ENCODE assay signal across 22 cellular contexts in the genomic region with DNA sequence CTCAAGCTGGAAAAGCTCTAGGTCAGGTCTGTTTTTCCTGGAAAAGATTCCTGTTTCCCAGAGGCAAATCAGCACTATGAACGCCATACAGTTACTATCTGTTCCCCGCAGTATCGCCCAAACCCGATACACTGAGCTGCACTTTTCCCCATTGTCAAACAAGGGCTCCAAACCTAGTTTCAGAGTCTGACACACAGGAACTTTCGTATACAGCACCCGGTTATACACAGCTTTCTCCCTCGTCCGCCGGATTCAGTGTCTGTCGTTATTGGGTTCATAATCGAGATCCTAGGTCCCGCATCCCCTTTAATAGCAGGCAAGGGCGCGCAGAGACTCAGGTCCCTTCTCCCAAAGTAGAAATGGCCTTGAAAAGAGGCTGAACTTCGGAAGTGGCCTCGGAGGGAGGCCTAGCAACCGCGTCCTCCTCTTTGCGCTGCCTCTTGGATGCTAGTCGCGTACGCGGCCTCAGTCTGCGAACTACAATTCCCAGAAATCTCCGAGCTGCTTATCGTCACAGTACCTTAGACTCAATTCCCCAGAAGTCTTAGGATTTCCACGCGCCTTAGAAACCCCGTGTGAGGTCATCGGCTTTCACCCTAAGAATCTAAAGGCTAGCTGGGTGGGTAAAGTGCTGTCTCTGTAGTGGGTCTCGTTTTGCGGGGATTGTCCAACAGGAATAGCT. TPM values are rescaled to one million over a fixed set of nuclear protein-coding genes. Genes with fewer than 3 reads are reported as not detected.
DNase-seq lines count a peak whose midpoint lies in the region; ATAC-seq, FAIRE-seq and TF ChIP-seq lines count a peak whose summit lies in the region.
"Had no signal": no experiment of that assay in that cellular context is flagged by ENCODE, and none has a peak within 500 bp of the region (broad histone marks: within the 10 kb centered on the region; RNA-seq: fewer than 3 reads in every experiment).

No MANE protein-coding gene starts in this region.

- H3K4me1 ChIP-seq in HepG2 (ENCODE audit: insufficient read depth, low read length): no peaks in the 10 kb centered on the region
- H3K4me1 ChIP-seq in right lobe of liver: no peaks in the 10 kb centered on the region
- no peaks in the 10 kb centered on the region for H3K4me1 ChIP-seq in mesendoderm (ENCODE audit: control insufficient read depth, low read depth, low read length)
- H3K4me1 ChIP-seq in spleen: no peaks in the 10 kb centered on the region
- H3K4me1 ChIP-seq: A549; BLaER1 treated with 17β-estradiol and CSF1 and Interleukin-3, amounts not matched to agents 10 nM and 100 nM; body of pancreas; colonic mucosa; stomach had no signal

- H3K27me3 ChIP-seq in HepG2 (ENCODE audit: control insufficient read depth in 1 of 2, insufficient read depth in 2 of 2, low read length in 2 of 2) (peaks cover 2 to 6% of the 10 kb centered on the region in 2 experiments; a peak in 1 of 5 replicates), right lobe of liver (no peaks in the 10 kb centered on the region), mesendoderm (ENCODE audit: insufficient read depth, low read length, poor library complexity) (no peaks in the 10 kb centered on the region), spleen (replicated peaks in 1 of 7) (peaks cover 0 to 5% (median 0%) of the 10 kb centered on the region in 7 donors)
- H3K27me3 ChIP-seq: BLaER1 treated with 17β-estradiol and CSF1 and Interleukin-3, amounts not matched to agents 10 nM and 100 nM; body of pancreas; colonic mucosa; neutrophil; stomach had no signal

- H3K23ac ChIP-seq in mesendoderm (ENCODE audit: low read length): no peak overlapping the region

- DNase-seq in HepG2 (ENCODE audit: low spot score) (no peak), right lobe of liver (no peak), fibroblast of pulmonary artery (ENCODE audit: low read depth) (peak; percentile 46), mesendoderm (peak; percentile 80), spleen (no peak), kidney tubule cell (ENCODE audit: low spot score) (no peak), NCI-H2196 (lab: John Stamatoyannopoulos, UW; ENCODE audit: unreplicated experiment) (no peak)
- DNase-seq: activated B cell treated with CpG ODN at 0.5 μM for 24 hours; activated CD8-positive, alpha-beta T cell treated with anti-CD3 and anti-CD28 coated beads for 36 hours; activated T-cell treated with anti-CD3 and anti-CD28 coated beads, Interleukin-2, amount 50 U/mL, for 4 hours; body of pancreas; colonic mucosa; NCI-H1417 treated with DMSO at 0.1 percent for 48 hours; NCI-H82; stomach; T-helper 17 cell had no signal

- no peak overlapping the region for H4K8ac ChIP-seq in mesendoderm (ENCODE audit: low read depth, low read length)

- TF ChIP-seq CTCF in HepG2 (CRISPR knock-in tag; IDR thresholded peaks at IDR 0.05) (no peak), right lobe of liver (IDR thresholded peaks at IDR 0.05) (no peak), fibroblast of pulmonary artery (IDR thresholded peaks at IDR 0.05; ENCODE audit: low read length, missing control alignments) (no peak), spleen (IDR thresholded peaks at IDR 0.05 in 8 of 11, conservative IDR thresholded peaks at IDR 0.05 in 3 of 11) (no peak)

- no peak overlapping the region for H4K5ac ChIP-seq in mesendoderm (ENCODE audit: low read length)

- no peak overlapping the region for H2AK5ac ChIP-seq in mesendoderm (ENCODE audit: low read length)

- H3K56ac ChIP-seq in mesendoderm (ENCODE audit: low read length): no peak overlapping the region

- H3K79me1 ChIP-seq in mesendoderm (ENCODE audit: low read length): no peaks in the 10 kb centered on the region

- CTCF ChIA-PET in HepG2 (lab: Yijun Ruan, JAX; ENCODE audit: low intra/inter-chr PET ratio, low total read pairs): no interaction called here

- H3K4me3 ChIP-seq in HepG2 (replicated peaks in 1 of 3; ENCODE audit: insufficient read depth in 1 of 3, low read depth in 2 of 3, low read length in 3 of 3): no peak overlapping the region
- H3K4me3 ChIP-seq in right lobe of liver: no peak overlapping the region
- peak overlapping the region; percentile 16 for H3K4me3 ChIP-seq in fibroblast of pulmonary artery (replicated peaks; ENCODE audit: low read depth, low read length)
- no peak overlapping the region for H3K4me3 ChIP-seq in mesendoderm (ENCODE audit: low read length)
- no peak overlapping the region for H3K4me3 ChIP-seq in spleen
- H3K4me3 ChIP-seq: A549; BLaER1 treated with 17β-estradiol and CSF1 and Interleukin-3, amounts not matched to agents 10 nM and 100 nM; body of pancreas; colonic mucosa; stomach had no signal

- no peak overlapping the region for H2BK15ac ChIP-seq in mesendoderm (replicated peaks; ENCODE audit: low read depth)

- FAIRE-seq in HepG2 (lab: Jason Lieb, UNC): no peak
- FAIRE-seq: A549, GM18507 had no signal

- TF ChIP-seq POLR2A in HepG2 (IDR thresholded peaks at IDR 0.05; ENCODE audit: insufficient read depth in 1 of 2, low read depth in 2 of 2, low read length in 2 of 2): no peak
- no peak for TF ChIP-seq POLR2A in right lobe of liver (IDR thresholded peaks at IDR 0.05)
- TF ChIP-seq POLR2A in spleen (IDR thresholded peaks at IDR 0.05): no peak

- H3K36me3 ChIP-seq in HepG2 (replicated peaks in 1 of 2; ENCODE audit: control insufficient read depth in 1 of 2, insufficient read depth in 2 of 2, low read length in 2 of 2): no peaks in the 10 kb centered on the region; a peak in 1 of 5 replicates
- no peaks in the 10 kb centered on the region for H3K36me3 ChIP-seq in right lobe of liver
- H3K36me3 ChIP-seq in mesendoderm (ENCODE audit: control insufficient read depth, insufficient read depth, low read length): no peaks in the 10 kb centered on the region
- no peaks in the 10 kb centered on the region for H3K36me3 ChIP-seq in spleen
- H3K36me3 ChIP-seq: BLaER1 treated with 17β-estradiol and CSF1 and Interleukin-3, amounts not matched to agents 10 nM and 100 nM; colonic mucosa; neutrophil; stomach had no signal

- no peak overlapping the region for H2BK5ac ChIP-seq in mesendoderm (ENCODE audit: low read length)

- ATAC-seq in HepG2 (no peak), right lobe of liver (no peak), GM19467 (IDR thresholded peaks at IDR 0.05; ENCODE audit: unreplicated experiment) (no peak)
- ATAC-seq: A549; activated CD8-positive, alpha-beta T cell treated with anti-CD3 and anti-CD28 coated beads for 36 hours; activated naive CD4-positive, alpha-beta T cell treated with anti-CD3 and anti-CD28 coated beads, Interleukin-2, amount 50 U/mL, for 72 hours; activated T-cell treated with anti-CD3 and anti-CD28 coated beads, Interleukin-2, amount 50 U/mL, for 4 hours; body of pancreas; T-helper 17 cell had no signal

- H3K4me2 ChIP-seq in HepG2 (ENCODE audit: low read depth, low read length) (no peak overlapping the region), mesendoderm (ENCODE audit: low read length) (peak overlapping the region; percentile 33)
- H3K4me2 ChIP-seq: A549; BLaER1 treated with 17β-estradiol and CSF1 and Interleukin-3, amounts not matched to agents 10 nM and 100 nM had no signal

- H3K4ac ChIP-seq in mesendoderm (ENCODE audit: low read depth, low read length): no peak overlapping the region

- no TSS peak for BruUV-seq in HepG2 (replicated peaks; lab: Mats Ljungman, UMichigan)

- H4K20me1 ChIP-seq in HepG2 (ENCODE audit: insufficient read depth, low read length): no peaks in the 10 kb centered on the region
- H4K20me1 ChIP-seq: BLaER1 treated with 17β-estradiol and CSF1 and Interleukin-3, amounts not matched to agents 10 nM and 100 nM had no signal

- H3K27ac ChIP-seq in HepG2 (ENCODE audit: extremely low read length, insufficient read depth, low read length) (no peak overlapping the region), right lobe of liver (no peak overlapping the region), mesendoderm (ENCODE audit: low read depth, low read length) (no peak overlapping the region), spleen (no peak overlapping the region)
- H3K27ac ChIP-seq: A549; BLaER1 treated with 17β-estradiol and CSF1 and Interleukin-3, amounts not matched to agents 10 nM and 100 nM; body of pancreas; colonic mucosa; neutrophil; stomach had no signal

- no peak overlapping the region for H2AFZ ChIP-seq in HepG2 (ENCODE audit: low read length)

- WGBS in HepG2 (ENCODE audit: low lambda C conversion rate): 58% methylated on average over 32 of the region's 32 CpGs
- 53% methylated on average over 27 of the region's 32 CpGs for WGBS in right lobe of liver (ENCODE audit: insufficient coverage, low coverage, low lambda C conversion rate, missing lambda C conversion rate)
- no CpG with 5 or more reads among the region's 32 CpGs for WGBS in mesendoderm (ENCODE audit: extremely low coverage, insufficient coverage, low lambda C conversion rate)
- WGBS in spleen, 5 donors: 58 to 66% (median 63%) methylated on average over 32 of the region's 32 CpGs

- H3K9me3 ChIP-seq in HepG2 (ENCODE audit: low read length) (no peaks in the 10 kb centered on the region), right lobe of liver (no peaks in the 10 kb centered on the region), spleen (peaks cover 0 to 19% (median 2%) of the 10 kb centered on the region in 8 donors)
- H3K9me3 ChIP-seq: A549, body of pancreas, colonic mucosa, neutrophil had no signal

- intact Hi-C loops in HepG2 (cut with micrococcal nuclease; ENCODE audit: unreplicated experiment): no loop called here
- intact Hi-C loops in right lobe of liver (cut with DNase I): no loop called here
- intact Hi-C loops in spleen (cut with DNase I; ENCODE audit: low total_unique reads): no loop called here

- TF ChIP-seq EP300 in HepG2 (IDR thresholded peaks at IDR 0.05; ENCODE audit: low read depth in 2 of 2, low read length in 2 of 2) (no peak), HepG2 (CRISPR knock-in tag; IDR thresholded peaks at IDR 0.05; ENCODE audit: borderline replicate concordance) (no peak)

- H3K9ac ChIP-seq in HepG2 (ENCODE audit: insufficient read depth, low read depth, low read length) (no peak overlapping the region), mesendoderm (ENCODE audit: low read length) (peak overlapping the region; percentile 13)
- H3K9ac ChIP-seq: BLaER1 treated with 17β-estradiol and CSF1 and Interleukin-3, amounts not matched to agents 10 nM and 100 nM had no signal

- no peak for TF ChIP-seq RAD21 in HepG2 (CRISPR knock-in tag; IDR thresholded peaks at IDR 0.05)

- in situ Hi-C loops in HepG2 (cut with HindIII; ENCODE audit: extremely low pct_ligation_motif_present, low pct_unique_long_range_greater_than_20kb): no loop called here

- H3K18ac ChIP-seq in mesendoderm (ENCODE audit: low read length): no peak overlapping the region

- H3K79me2 ChIP-seq in HepG2 (ENCODE audit: insufficient read depth, low read length) (no peaks in the 10 kb centered on the region), mesendoderm (ENCODE audit: control insufficient read depth, insufficient read depth, low read length) (no peaks in the 10 kb centered on the region)

- H2BK120ac ChIP-seq in mesendoderm (ENCODE audit: low read depth, low read length): no peak overlapping the region

- POLR2A ChIA-PET in HepG2 (lab: Yijun Ruan, JAX): no interaction called here

RNA-seq across cellular contexts. Expression of gene ZNF391, which starts 34.2 kb away (rescaled TPM):
- 1.7 and 2.7 TPM in 2 replicates for total RNA-seq in HepG2 (2016; rRNA removed; fragmentation: Illumina TruSeq; extraction: Trizol)
- 0.62 and 0.71 TPM in 2 replicates for total RNA-seq in HepG2 (2016; cell fraction: cytosol; rRNA removed; fragmentation: Illumina TruSeq; extraction: Trizol; ENCODE audit: low read depth)
- 1.7 and 2.1 TPM in 2 replicates for total RNA-seq in HepG2 (2016; cell fraction: insoluble cytoplasmic fraction; rRNA removed; fragmentation: Illumina TruSeq; extraction: Trizol)
- 0.90 and 1.5 TPM in 2 replicates for total RNA-seq in HepG2 (2016; cell fraction: membrane; rRNA removed; fragmentation: Illumina TruSeq; extraction: Trizol)
- 1.7 TPM in 2 replicates for total RNA-seq in HepG2 (2016; cell fraction: nucleus; rRNA removed; fragmentation: Illumina TruSeq; extraction: Trizol)
- polyA plus RNA-seq in HepG2 (2011; rRNA removed): 0.78 and 0.97 TPM in 2 replicates
- polyA plus RNA-seq in HepG2 (2011; cell fraction: cytosol; rRNA removed): 0.31 and 0.87 TPM in 2 replicates
- 0.31 and 0.74 TPM in 2 replicates for polyA plus RNA-seq in HepG2 (2011; cell fraction: nucleus; rRNA removed)
- polyA plus RNA-seq in HepG2 (2012): 0.71 and 1.2 TPM in 2 replicates
- polyA plus RNA-seq in HepG2 (2016; cell fraction: cytosol; fragmentation: Illumina TruSeq; extraction: Trizol; ENCODE audit: low read depth): 0.26 and 0.46 TPM in 2 replicates
- 2.1 and 3.1 TPM in 2 replicates for polyA plus RNA-seq in HepG2 (2016; cell fraction: insoluble cytoplasmic fraction; fragmentation: Illumina TruSeq; extraction: Trizol; ENCODE audit: low read depth)
- 0.80 and 1.0 TPM in 2 replicates for polyA plus RNA-seq in HepG2 (2016; cell fraction: membrane; fragmentation: Illumina TruSeq; extraction: Trizol; ENCODE audit: low read depth)
- polyA plus RNA-seq in HepG2 (2016; cell fraction: nucleus; fragmentation: Illumina TruSeq; extraction: Trizol; ENCODE audit: insufficient read depth, low read depth): 3.8 and 3.9 TPM in 2 replicates
- 0.21 and 0.52 TPM in 2 replicates for polyA minus RNA-seq in HepG2 (2011; rRNA and poly(A)+ RNA removed; ENCODE audit: low replicate concordance)
- 0.18 and 0.99 TPM in 2 replicates for polyA minus RNA-seq in HepG2 (2011; cell fraction: cytosol; rRNA and poly(A)+ RNA removed)
- polyA minus RNA-seq in HepG2 (2011; cell fraction: nucleus; rRNA and poly(A)+ RNA removed): 0.64 and 1.1 TPM in 2 replicates
- total RNA-seq in right lobe of liver: under 1 TPM in 5 of 6 experiments, not detected in 1; 0.09 to 0.42 (median 0.18) TPM
- polyA plus RNA-seq in mesendoderm (2013, experiment 1 of 2): 14.4 TPM
- 14.2 TPM for polyA plus RNA-seq in mesendoderm (2013, experiment 2 of 2)
- 1 to 10 TPM; 1.9 to 4.9 (median 2.9) TPM for total RNA-seq in spleen
- 1 to 10 TPM; 1.4 to 2.1 (median 1.5) TPM for polyA plus RNA-seq in spleen

RNA-seq across cellular contexts. Expression of gene ZNF184, which starts 50.1 kb away (rescaled TPM):
- total RNA-seq in HepG2 (2016; rRNA removed; fragmentation: Illumina TruSeq; extraction: Trizol) (10.1 and 16.3 TPM in 2 replicates), right lobe of liver (1 to 10 TPM; 1.1 to 1.8 (median 1.7) TPM), spleen (10 to 100 TPM in 2 of 7 donors, 1 to 10 TPM in 5; 6.6 to 11.2 (median 7.8) TPM)
- 1.7 and 2.1 TPM in 2 replicates for total RNA-seq in HepG2 (2016; cell fraction: cytosol; rRNA removed; fragmentation: Illumina TruSeq; extraction: Trizol; ENCODE audit: low read depth)
- total RNA-seq in HepG2 (2016; cell fraction: insoluble cytoplasmic fraction; rRNA removed; fragmentation: Illumina TruSeq; extraction: Trizol): 9.5 and 17.4 TPM in 2 replicates
- 5.1 and 6.1 TPM in 2 replicates for total RNA-seq in HepG2 (2016; cell fraction: membrane; rRNA removed; fragmentation: Illumina TruSeq; extraction: Trizol)
- total RNA-seq in HepG2 (2016; cell fraction: nucleus; rRNA removed; fragmentation: Illumina TruSeq; extraction: Trizol): 6.2 and 7.3 TPM in 2 replicates
- polyA plus RNA-seq in HepG2 (2011; rRNA removed) (2.0 and 2.1 TPM in 2 replicates), spleen (1 to 10 TPM; 2.2 to 3.5 (median 3.0) TPM)
- polyA plus RNA-seq in HepG2 (2011; cell fraction: cytosol; rRNA removed): 0.93 and 1.5 TPM in 2 replicates
- polyA plus RNA-seq in HepG2 (2011; cell fraction: nucleus; rRNA removed): 1.3 and 1.8 TPM in 2 replicates
- 2.5 and 3.2 TPM in 2 replicates for polyA plus RNA-seq in HepG2 (2012)
- 0.42 and 0.44 TPM in 2 replicates for polyA plus RNA-seq in HepG2 (2016; cell fraction: cytosol; fragmentation: Illumina TruSeq; extraction: Trizol; ENCODE audit: low read depth)
- polyA plus RNA-seq in HepG2 (2016; cell fraction: insoluble cytoplasmic fraction; fragmentation: Illumina TruSeq; extraction: Trizol; ENCODE audit: low read depth): 9.4 and 9.9 TPM in 2 replicates
- 1.1 and 1.2 TPM in 2 replicates for polyA plus RNA-seq in HepG2 (2016; cell fraction: membrane; fragmentation: Illumina TruSeq; extraction: Trizol; ENCODE audit: low read depth)
- 5.7 and 6.6 TPM in 2 replicates for polyA plus RNA-seq in HepG2 (2016; cell fraction: nucleus; fragmentation: Illumina TruSeq; extraction: Trizol; ENCODE audit: insufficient read depth, low read depth)
- polyA minus RNA-seq in HepG2 (2011; rRNA and poly(A)+ RNA removed; ENCODE audit: low replicate concordance): 1.1 and 4.3 TPM in 2 replicates
- 2.6 and 3.4 TPM in 2 replicates for polyA minus RNA-seq in HepG2 (2011; cell fraction: cytosol; rRNA and poly(A)+ RNA removed)
- polyA minus RNA-seq in HepG2 (2011; cell fraction: nucleus; rRNA and poly(A)+ RNA removed): 8.9 and 10.2 TPM in 2 replicates
- polyA plus RNA-seq in mesendoderm (2013, experiment 1 of 2): 10.0 TPM
- polyA plus RNA-seq in mesendoderm (2013, experiment 2 of 2): 10.3 TPM

Comparison
In these comparisons a context has a peak if more than half of its experiments do, and no peak if none do; other contexts are left out.
1. DNase-seq: peak in fibroblast of pulmonary artery (single experiment) and mesendoderm (single experiment); none in HepG2 (single experiment), right lobe of liver (0 of 3), spleen (single experiment), kidney tubule cell (single experiment) and NCI-H2196 (single experiment).